In the genomic region with DNA sequence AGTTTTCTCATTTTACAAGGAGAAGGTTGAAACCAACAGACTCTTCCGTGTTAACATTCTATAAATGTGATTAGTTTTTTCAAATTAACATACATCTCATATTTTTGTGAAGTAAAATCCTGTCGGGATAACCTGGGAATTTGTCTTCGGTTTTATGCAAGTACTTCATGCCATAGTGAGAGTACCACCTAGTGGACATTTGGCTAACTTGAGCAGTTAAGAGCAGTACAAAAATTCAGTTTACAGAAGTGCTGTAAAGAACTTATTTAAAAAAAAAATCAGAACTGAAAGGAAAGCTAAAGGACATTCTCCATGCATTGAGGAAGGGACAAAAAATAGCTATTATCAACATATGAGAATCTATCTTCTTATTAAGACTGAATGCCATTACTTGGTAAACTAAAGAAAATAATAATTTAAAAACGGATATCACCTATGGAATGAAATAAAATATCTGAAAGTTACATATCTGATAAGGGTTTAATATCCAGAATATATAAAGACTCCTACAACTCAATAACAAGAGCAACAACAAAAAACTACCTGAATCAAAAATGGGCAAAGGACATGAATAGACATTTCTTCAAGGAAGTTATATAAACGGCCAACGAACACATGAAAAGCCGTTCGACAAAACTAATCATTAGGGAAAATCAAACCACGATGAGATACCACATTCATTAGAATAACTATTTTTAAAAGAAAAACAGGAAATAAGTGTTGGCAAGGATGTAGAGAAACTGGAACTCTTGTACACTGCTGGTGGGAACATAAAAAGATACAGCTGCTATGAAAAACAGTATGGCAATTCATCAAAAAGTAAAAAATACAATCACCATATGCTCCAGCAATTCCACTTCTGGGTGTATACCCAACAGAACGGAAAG, we compare ENCODE assay signal across 1 cellular context.
TF ChIP-seq lines count a peak whose summit lies in the region.

No MANE protein-coding gene starts in this region.

TF ChIP-seq in GM23338, 12 proteins besides CTCF, POLR2A, EP300 and RAD21 (continued from another document):
- TF ChIP-seq, protein P1, sequence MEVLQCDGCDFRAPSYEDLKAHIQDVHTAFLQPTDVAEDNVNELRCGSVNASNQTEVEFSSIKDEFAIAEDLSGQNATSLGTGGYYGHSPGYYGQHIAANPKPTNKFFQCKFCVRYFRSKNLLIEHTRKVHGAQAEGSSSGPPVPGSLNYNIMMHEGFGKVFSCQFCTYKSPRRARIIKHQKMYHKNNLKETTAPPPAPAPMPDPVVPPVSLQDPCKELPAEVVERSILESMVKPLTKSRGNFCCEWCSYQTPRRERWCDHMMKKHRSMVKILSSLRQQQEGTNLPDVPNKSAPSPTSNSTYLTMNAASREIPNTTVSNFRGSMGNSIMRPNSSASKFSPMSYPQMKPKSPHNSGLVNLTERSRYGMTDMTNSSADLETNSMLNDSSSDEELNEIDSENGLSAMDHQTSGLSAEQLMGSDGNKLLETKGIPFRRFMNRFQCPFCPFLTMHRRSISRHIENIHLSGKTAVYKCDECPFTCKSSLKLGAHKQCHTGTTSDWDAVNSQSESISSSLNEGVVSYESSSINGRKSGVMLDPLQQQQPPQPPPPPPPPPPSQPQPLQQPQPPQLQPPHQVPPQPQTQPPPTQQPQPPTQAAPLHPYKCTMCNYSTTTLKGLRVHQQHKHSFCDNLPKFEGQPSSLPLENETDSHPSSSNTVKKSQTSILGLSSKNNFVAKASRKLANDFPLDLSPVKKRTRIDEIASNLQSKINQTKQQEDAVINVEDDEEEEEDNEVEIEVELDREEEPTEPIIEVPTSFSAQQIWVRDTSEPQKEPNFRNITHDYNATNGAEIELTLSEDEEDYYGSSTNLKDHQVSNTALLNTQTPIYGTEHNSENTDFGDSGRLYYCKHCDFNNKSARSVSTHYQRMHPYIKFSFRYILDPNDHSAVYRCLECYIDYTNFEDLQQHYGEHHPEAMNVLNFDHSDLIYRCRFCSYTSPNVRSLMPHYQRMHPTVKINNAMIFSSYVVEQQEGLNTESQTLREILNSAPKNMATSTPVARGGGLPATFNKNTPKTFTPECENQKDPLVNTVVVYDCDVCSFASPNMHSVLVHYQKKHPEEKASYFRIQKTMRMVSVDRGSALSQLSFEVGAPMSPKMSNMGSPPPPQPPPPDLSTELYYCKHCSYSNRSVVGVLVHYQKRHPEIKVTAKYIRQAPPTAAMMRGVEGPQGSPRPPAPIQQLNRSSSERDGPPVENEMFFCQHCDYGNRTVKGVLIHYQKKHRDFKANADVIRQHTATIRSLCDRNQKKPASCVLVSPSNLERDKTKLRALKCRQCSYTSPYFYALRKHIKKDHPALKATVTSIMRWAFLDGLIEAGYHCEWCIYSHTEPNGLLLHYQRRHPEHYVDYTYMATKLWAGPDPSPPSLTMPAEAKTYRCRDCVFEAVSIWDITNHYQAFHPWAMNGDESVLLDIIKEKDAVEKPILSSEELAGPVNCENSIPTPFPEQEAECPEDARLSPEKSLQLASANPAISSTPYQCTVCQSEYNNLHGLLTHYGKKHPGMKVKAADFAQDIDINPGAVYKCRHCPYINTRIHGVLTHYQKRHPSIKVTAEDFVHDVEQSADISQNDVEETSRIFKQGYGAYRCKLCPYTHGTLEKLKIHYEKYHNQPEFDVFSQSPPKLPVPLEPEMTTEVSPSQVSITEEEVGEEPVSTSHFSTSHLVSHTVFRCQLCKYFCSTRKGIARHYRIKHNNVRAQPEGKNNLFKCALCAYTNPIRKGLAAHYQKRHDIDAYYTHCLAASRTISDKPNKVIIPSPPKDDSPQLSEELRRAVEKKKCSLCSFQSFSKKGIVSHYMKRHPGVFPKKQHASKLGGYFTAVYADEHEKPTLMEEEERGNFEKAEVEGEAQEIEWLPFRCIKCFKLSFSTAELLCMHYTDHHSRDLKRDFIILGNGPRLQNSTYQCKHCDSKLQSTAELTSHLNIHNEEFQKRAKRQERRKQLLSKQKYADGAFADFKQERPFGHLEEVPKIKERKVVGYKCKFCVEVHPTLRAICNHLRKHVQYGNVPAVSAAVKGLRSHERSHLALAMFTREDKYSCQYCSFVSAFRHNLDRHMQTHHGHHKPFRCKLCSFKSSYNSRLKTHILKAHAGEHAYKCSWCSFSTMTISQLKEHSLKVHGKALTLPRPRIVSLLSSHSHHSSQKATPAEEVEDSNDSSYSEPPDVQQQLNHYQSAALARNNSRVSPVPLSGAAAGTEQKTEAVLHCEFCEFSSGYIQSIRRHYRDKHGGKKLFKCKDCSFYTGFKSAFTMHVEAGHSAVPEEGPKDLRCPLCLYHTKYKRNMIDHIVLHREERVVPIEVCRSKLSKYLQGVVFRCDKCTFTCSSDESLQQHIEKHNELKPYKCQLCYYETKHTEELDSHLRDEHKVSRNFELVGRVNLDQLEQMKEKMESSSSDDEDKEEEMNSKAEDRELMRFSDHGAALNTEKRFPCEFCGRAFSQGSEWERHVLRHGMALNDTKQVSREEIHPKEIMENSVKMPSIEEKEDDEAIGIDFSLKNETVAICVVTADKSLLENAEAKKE (CRISPR knock-in tag; IDR thresholded peaks at IDR 0.05) = no peak
- TF ChIP-seq, protein P2, sequence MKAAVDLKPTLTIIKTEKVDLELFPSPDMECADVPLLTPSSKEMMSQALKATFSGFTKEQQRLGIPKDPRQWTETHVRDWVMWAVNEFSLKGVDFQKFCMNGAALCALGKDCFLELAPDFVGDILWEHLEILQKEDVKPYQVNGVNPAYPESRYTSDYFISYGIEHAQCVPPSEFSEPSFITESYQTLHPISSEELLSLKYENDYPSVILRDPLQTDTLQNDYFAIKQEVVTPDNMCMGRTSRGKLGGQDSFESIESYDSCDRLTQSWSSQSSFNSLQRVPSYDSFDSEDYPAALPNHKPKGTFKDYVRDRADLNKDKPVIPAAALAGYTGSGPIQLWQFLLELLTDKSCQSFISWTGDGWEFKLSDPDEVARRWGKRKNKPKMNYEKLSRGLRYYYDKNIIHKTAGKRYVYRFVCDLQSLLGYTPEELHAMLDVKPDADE (IDR thresholded peaks at IDR 0.05) = no peak
- no peak for TF ChIP-seq JUNB (IDR thresholded peaks at IDR 0.05; ENCODE audit: unreplicated experiment)
- TF ChIP-seq CREB1 (CRISPR knock-in tag; IDR thresholded peaks at IDR 0.05; ENCODE audit: low read depth) = no peak
- TF ChIP-seq NANOG (IDR thresholded peaks at IDR 0.05; ENCODE audit: borderline replicate concordance) = no peak
